12 cellular contexts compared by ENCODE assay signal in genomic region chr1:116951175-116951935, GRCh38. TPM values are rescaled to one million over a fixed set of nuclear protein-coding genes. Genes with fewer than 3 reads are reported as not detected.
DNase-seq lines count a peak whose midpoint lies in the region; ATAC-seq, FAIRE-seq and TF ChIP-seq lines count a peak whose summit lies in the region.
"Had no signal": no experiment of that assay in that cellular context is flagged by ENCODE, and none has a peak within 500 bp of the region (broad histone marks: within the 10 kb centered on the region; RNA-seq: fewer than 3 reads in every experiment).

No MANE protein-coding gene starts in this region.

- no peak overlapping the region for H2AFZ ChIP-seq in astrocyte (ENCODE audit: low read depth, low read length)

- peaks cover 24% of the 10 kb centered on the region for H3K4me1 Mint-ChIP-seq in astrocyte (ENCODE audit: low read depth, unreplicated experiment)
- peaks cover 18% of the 10 kb centered on the region for H3K4me1 Mint-ChIP-seq in endodermal cell
- H3K4me1 Mint-ChIP-seq: activated CD4-positive, alpha-beta T cell treated with anti-CD3 and anti-CD28 coated beads for 36 hours had no signal

- H3K9me3 Mint-ChIP-seq in astrocyte (ENCODE audit: unreplicated experiment) (no peaks in the 10 kb centered on the region), endodermal cell (no peaks in the 10 kb centered on the region)

- H3K9me3 ChIP-seq in astrocyte (ENCODE audit: insufficient read depth, low read depth, low read length) (no peaks in the 10 kb centered on the region), heart left ventricle (no peaks in the 10 kb centered on the region), endodermal cell (ENCODE audit: control insufficient read depth, low read length) (no peaks in the 10 kb centered on the region)
- H3K9me3 ChIP-seq: BLaER1 treated with 17β-estradiol and CSF1 and Interleukin-3, amounts not matched to agents 10 nM and 100 nM had no signal

- H4K20me1 ChIP-seq in astrocyte (ENCODE audit: insufficient read depth, low read length) = no peaks in the 10 kb centered on the region
- H4K20me1 ChIP-seq: BLaER1 treated with 17β-estradiol and CSF1 and Interleukin-3, amounts not matched to agents 10 nM and 100 nM had no signal

- H3K4me3 ChIP-seq in astrocyte (ENCODE audit: insufficient read depth, low read depth, low read length) (peak overlapping the region; percentile 7), heart left ventricle (peak overlapping the region in 7 of 12 donors; percentile 1 to 39 (median 23)), endodermal cell (ENCODE audit: low read length) (no peak overlapping the region)
- H3K4me3 ChIP-seq: BLaER1 treated with 17β-estradiol and CSF1 and Interleukin-3, amounts not matched to agents 10 nM and 100 nM had no signal

- WGBS in heart left ventricle, 4 donors = 66 to 74% (median 71%) methylated on average over 12 of the region's 12 CpGs
- 87 to 93% methylated on average over 7 to 12 of the region's 12 CpGs for WGBS in endodermal cell (ENCODE audit: insufficient coverage in 1 of 2, insufficient read length in 1 of 2), 2 experiments

- TF ChIP-seq POLR2A in heart left ventricle (IDR thresholded peaks at IDR 0.05) = no peak
- no peak for TF ChIP-seq POLR2A in erythroblast (IDR thresholded peaks at IDR 0.05; ENCODE audit: low read length)

- H3K4me1 ChIP-seq in astrocyte (ENCODE audit: insufficient read depth, low read length) (peaks cover 15% of the 10 kb centered on the region), heart left ventricle (peaks cover 0 to 71% (median 40%) of the 10 kb centered on the region in 12 donors), endodermal cell (ENCODE audit: control insufficient read depth, insufficient read depth, low read length) (peaks cover 11% of the 10 kb centered on the region)

- peak overlapping the region; percentile 66 for H3K9ac ChIP-seq in astrocyte (ENCODE audit: low read length)
- H3K9ac ChIP-seq in endodermal cell (ENCODE audit: extremely low read depth, low read length, poor library complexity, severe bottlenecking) = no peak overlapping the region
- H3K9ac ChIP-seq: BLaER1 treated with 17β-estradiol and CSF1 and Interleukin-3, amounts not matched to agents 10 nM and 100 nM had no signal

- H3K36me3 ChIP-seq in astrocyte (ENCODE audit: insufficient read depth, low read length) (no peaks in the 10 kb centered on the region), heart left ventricle (peaks cover 0 to 33% (median 15%) of the 10 kb centered on the region in 9 donors), endodermal cell (ENCODE audit: control insufficient read depth, insufficient read depth, low read length) (peaks cover 46% of the 10 kb centered on the region)

- H3K4me3 Mint-ChIP-seq in astrocyte (ENCODE audit: unreplicated experiment) (no peak overlapping the region), endodermal cell (no peak overlapping the region)
- H3K4me3 Mint-ChIP-seq: activated CD4-positive, alpha-beta T cell treated with anti-CD3 and anti-CD28 coated beads for 36 hours; activated naive CD8-positive, alpha-beta T cell had no signal

- TF ChIP-seq CTCF in astrocyte (IDR thresholded peaks at IDR 0.05; ENCODE audit: insufficient read depth, low read depth, low read length) (no peak), heart left ventricle (IDR thresholded peaks at IDR 0.05) (no peak), endodermal cell (conservative IDR thresholded peaks at IDR 0.05) (no peak)

- H3K79me2 ChIP-seq in astrocyte (ENCODE audit: insufficient read depth, low read length) = peaks cover 1% of the 10 kb centered on the region

- ATAC-seq in heart left ventricle (peak; percentile 9 to 58 (median 32)), HG02973 (IDR thresholded peaks at IDR 0.05; ENCODE audit: unreplicated experiment) (no peak), HG03460 (IDR thresholded peaks at IDR 0.05; ENCODE audit: unreplicated experiment) (no peak)
- ATAC-seq: activated CD4-positive, alpha-beta T cell treated with anti-CD3 and anti-CD28 coated beads for 36 hours had no signal

- H3K27ac ChIP-seq in astrocyte (ENCODE audit: low read depth, low read length) = peak overlapping the region; percentile 44
- H3K27ac ChIP-seq in heart left ventricle = peak overlapping the region; percentile 30 to 88 (median 72)
- H3K27ac ChIP-seq in endodermal cell (ENCODE audit: low read depth, low read length) = no peak overlapping the region
- H3K27ac ChIP-seq: BLaER1 treated with 17β-estradiol and CSF1 and Interleukin-3, amounts not matched to agents 10 nM and 100 nM had no signal

- H3K27me3 ChIP-seq in astrocyte (ENCODE audit: insufficient read depth, low read length) (no peaks in the 10 kb centered on the region), heart left ventricle (no peaks in the 10 kb centered on the region), endodermal cell (ENCODE audit: control insufficient read depth, insufficient read depth, low read length, poor library complexity, severe bottlenecking) (no peaks in the 10 kb centered on the region)
- H3K27me3 ChIP-seq: BLaER1 treated with 17β-estradiol and CSF1 and Interleukin-3, amounts not matched to agents 10 nM and 100 nM had no signal

- no peaks in the 10 kb centered on the region for H3K27me3 Mint-ChIP-seq in astrocyte (ENCODE audit: low read depth, unreplicated experiment)
- no peaks in the 10 kb centered on the region for H3K27me3 Mint-ChIP-seq in endodermal cell (ENCODE audit: insufficient read depth)
- H3K27me3 Mint-ChIP-seq: activated CD4-positive, alpha-beta T cell treated with anti-CD3 and anti-CD28 coated beads for 36 hours; activated naive CD8-positive, alpha-beta T cell had no signal

- H3K36me3 Mint-ChIP-seq in astrocyte (ENCODE audit: low read depth, unreplicated experiment) (peaks cover 22% of the 10 kb centered on the region), endodermal cell (ENCODE audit: low read depth) (peaks cover 35% of the 10 kb centered on the region)
- H3K36me3 Mint-ChIP-seq: activated naive CD8-positive, alpha-beta T cell had no signal

- intact Hi-C loops in heart left ventricle (cut with DNase I) = loop anchor here in 6 of 10 donors (2.0 to 5.0 kb wide), 4 partner anchors 33 to 39 kb away; no protein-coding TSS in a partner anchor

- DNase-seq in AG20443 (ENCODE audit: low spot score) (peak; percentile 79), astrocyte (ENCODE audit: low read depth) (peak; percentile 89), heart left ventricle (peak in 2 of 5 donors; percentile 61 to 69), pons (ENCODE audit: low spot score) (peak; percentile 10), erythroblast (lab: John Stamatoyannopoulos, UW) (no peak), endodermal cell (no peak)
- DNase-seq: activated CD4-positive, alpha-beta T cell treated with anti-CD3 and anti-CD28 coated beads for 36 hours; hippocampal formation had no signal

- H3K27ac Mint-ChIP-seq in astrocyte (ENCODE audit: unreplicated experiment) (peak overlapping the region; percentile 60), endodermal cell (no peak overlapping the region)
- H3K27ac Mint-ChIP-seq: activated CD4-positive, alpha-beta T cell treated with anti-CD3 and anti-CD28 coated beads for 36 hours; activated naive CD8-positive, alpha-beta T cell had no signal

- FAIRE-seq in astrocyte (lab: Jason Lieb, UNC) = peak; percentile 20

- peak overlapping the region; percentile 77 for H3K4me2 ChIP-seq in astrocyte (ENCODE audit: low read length)
- H3K4me2 ChIP-seq: BLaER1 treated with 17β-estradiol and CSF1 and Interleukin-3, amounts not matched to agents 10 nM and 100 nM had no signal

RNA-seq across cellular contexts. Expression of gene PTGFRN, which starts 41.6 kb away (rescaled TPM):
- 157 and 213 TPM in 2 replicates for total RNA-seq in astrocyte
- total RNA-seq in heart left ventricle = 100 to 1,000 TPM in 5 of 9 donors, 10 to 100 TPM in 4; 59.3 to 231 (median 137) TPM
- polyA plus RNA-seq in heart left ventricle = 10 to 100 TPM; 21.5 to 65.6 TPM
- total RNA-seq in endodermal cell = 10 to 100 TPM; 41.6 to 43.2 TPM
- 46.4 TPM for polyA plus RNA-seq in endodermal cell (2013, experiment 1 of 2)
- polyA plus RNA-seq in endodermal cell (2013, experiment 2 of 2) = 42.7 TPM

RNA-seq across cellular contexts. Expression of gene CD101, which starts 50.2 kb away (rescaled TPM):
- total RNA-seq in astrocyte (1.6 and 2.6 TPM in 2 replicates), heart left ventricle (1 to 10 TPM in 5 of 9 donors, under 1 TPM in 4; 0.54 to 2.5 (median 1.0) TPM), endodermal cell (1 to 10 TPM in 1 of 2 donors, under 1 TPM in 1; 0.97 to 1.4 TPM)
- under 1 TPM; 0.38 to 0.72 TPM for polyA plus RNA-seq in heart left ventricle
- 1.4 TPM for polyA plus RNA-seq in endodermal cell (2013, experiment 1 of 2)
- polyA plus RNA-seq in endodermal cell (2013, experiment 2 of 2) = 0.66 TPM

Comparison
In these comparisons a context has a peak if more than half of its experiments do, and no peak if none do; other contexts are left out.
1. DNase-seq: peak in AG20443 (single experiment), astrocyte (single experiment) and pons (single experiment); none in erythroblast (0 of 2) and endodermal cell (single experiment).
2. ATAC-seq: peak in heart left ventricle (4 of 4); none in HG02973 (single experiment) and HG03460 (single experiment).